12 cellular contexts compared by ENCODE assay signal in genomic region chr11:15988693-15989231, GRCh38.
DNase-seq lines count a peak whose midpoint lies in the region; ATAC-seq, FAIRE-seq and TF ChIP-seq lines count a peak whose summit lies in the region.
"Had no signal": no experiment of that assay in that cellular context is flagged by ENCODE, and none has a peak within 500 bp of the region (broad histone marks: within the 10 kb centered on the region; RNA-seq: fewer than 3 reads in every experiment).

No MANE protein-coding gene starts in this region.

- H3K27me3 ChIP-seq in H1 (replicated peaks in 1 of 4; ENCODE audit: control insufficient read depth in 3 of 4, extremely low read depth in 1 of 4, insufficient read depth in 3 of 4, low read length in 3 of 4) (peaks cover 28 to 64% (median 48%) of the 10 kb centered on the region in 4 experiments), liver (ENCODE audit: control insufficient read depth in 4 of 4, insufficient read depth in 4 of 4, low read length in 3 of 4) (no peaks in the 10 kb centered on the region)
- H3K27me3 ChIP-seq in CD8-positive, alpha-beta memory T cell (ENCODE audit: insufficient read depth, low read length, poor library complexity, severe bottlenecking), result no peaks in the 10 kb centered on the region

- H3K14ac ChIP-seq in H1 (ENCODE audit: insufficient read length), result no peak overlapping the region

- H3K23me2 ChIP-seq in H1 (ENCODE audit: low read depth, low read length), result peaks cover 2% of the 10 kb centered on the region; the same call in 1 of the 2 replicates

- no peaks in the 10 kb centered on the region for H3K79me2 ChIP-seq in H1 (ENCODE audit: control insufficient read depth in 1 of 2, insufficient read depth in 2 of 2, low read length in 2 of 2)

- POLR2A ChIA-PET in H1 (lab: Charles Lee; ENCODE audit: partially characterized antibody), result no interaction called here
- POLR2A ChIA-PET in CD8-positive, alpha-beta memory T cell (lab: Charles Lee), result no interaction called here
- POLR2A ChIA-PET in activated CD4-positive, alpha-beta T cell treated with anti-CD3 and anti-CD28 coated beads for 36 hours (lab: Charles Lee), result no interaction called here

- peak; percentile 6 for DNase-seq in CD1c-positive myeloid dendritic cell (ENCODE audit: extremely low spot score)
- peak; percentile 27 to 73 for DNase-seq in H1 (ENCODE audit: low read depth in 1 of 2, low spot score in 2 of 2)
- no peak for DNase-seq in NCI-H146 treated with DMSO at 0.1 percent for 48 hours (lab: John Stamatoyannopoulos, UW; ENCODE audit: unreplicated experiment)
- no peak for DNase-seq in CD8-positive, alpha-beta memory T cell
- DNase-seq in activated CD4-positive, alpha-beta T cell treated with anti-CD3 and anti-CD28 coated beads for 36 hours, result no peak
- no peak for DNase-seq in NCI-H2171 treated with DMSO at 0.1 percent for 48 hours (lab: John Stamatoyannopoulos, UW)
- DNase-seq: CD4-positive, alpha-beta T cell; KBM-7; small intestine; stimulated activated naive CD4-positive, alpha-beta T cell treated with Interleukin-2 at 50 U/mL for 16 hours had no signal

- ATAC-seq in activated CD4-positive, alpha-beta T cell treated with anti-CD3 and anti-CD28 coated beads for 36 hours, result no peak

- no peak overlapping the region for H3K4ac ChIP-seq in H1 (replicated peaks; ENCODE audit: insufficient read length, low read depth, low read length)

- H3K36me3 Mint-ChIP-seq in CD8-positive, alpha-beta memory T cell, result no peaks in the 10 kb centered on the region
- H3K36me3 Mint-ChIP-seq in activated CD4-positive, alpha-beta T cell treated with anti-CD3 and anti-CD28 coated beads for 36 hours (ENCODE audit: low read depth), result no peaks in the 10 kb centered on the region

- no peaks in the 10 kb centered on the region for H3K4me1 Mint-ChIP-seq in CD8-positive, alpha-beta memory T cell
- no peaks in the 10 kb centered on the region for H3K4me1 Mint-ChIP-seq in activated CD4-positive, alpha-beta T cell treated with anti-CD3 and anti-CD28 coated beads for 36 hours

- H3K9ac ChIP-seq in H1 (replicated peaks in 1 of 4; ENCODE audit: extremely low read depth in 1 of 4, low read depth in 3 of 4, low read length in 3 of 4), result no peak overlapping the region
- H3K9ac ChIP-seq in liver (ENCODE audit: low read depth in 1 of 2, low read length in 2 of 2), result no peak overlapping the region

- no peak for TF ChIP-seq EP300 in H1 (IDR thresholded peaks at IDR 0.05; ENCODE audit: borderline replicate concordance in 1 of 2, low read depth in 2 of 2, low read length in 2 of 2)

- no peak overlapping the region for H2BK5ac ChIP-seq in H1 (ENCODE audit: low read depth, low read length)

- H3K23ac ChIP-seq in H1 (ENCODE audit: insufficient read length), result no peak overlapping the region

- H3K4me1 ChIP-seq in H1 (replicated peaks in 1 of 4; ENCODE audit: control insufficient read depth in 3 of 4, insufficient read depth in 4 of 4, low read length in 3 of 4) (no peaks in the 10 kb centered on the region), liver (ENCODE audit: control insufficient read depth in 4 of 4, insufficient read depth in 4 of 4, low read length in 3 of 4) (peaks cover 0 to 3% (median 0%) of the 10 kb centered on the region in 4 donors)
- no peaks in the 10 kb centered on the region for H3K4me1 ChIP-seq in CD8-positive, alpha-beta memory T cell (ENCODE audit: insufficient read depth, low read length)

- H2AFZ ChIP-seq in H1 (ENCODE audit: low read length), result no peak overlapping the region; the same call in 1 of the 2 replicates

- H3K4me3 ChIP-seq in H1 (ENCODE audit: extremely low read depth in 1 of 4, insufficient read depth in 2 of 4, low read depth in 3 of 4, low read length in 4 of 4) (peak overlapping the region in 3 of 4 experiments; percentile 2 to 45 (median 37); a peak in 6 of 8 replicates), liver (ENCODE audit: low read depth in 1 of 3, low read length in 3 of 3) (no peak overlapping the region)
- no peak overlapping the region for H3K4me3 ChIP-seq in CD8-positive, alpha-beta memory T cell (ENCODE audit: low read length)

- TF ChIP-seq POLR2A in H1 (IDR thresholded peaks at IDR 0.05; ENCODE audit: control extremely low read depth in 1 of 2, low read depth in 2 of 2, low read length in 2 of 2), result no peak

- H2BK15ac ChIP-seq in H1 (ENCODE audit: low read length), result no peak overlapping the region

- no peak overlapping the region for H3K27ac Mint-ChIP-seq in CD8-positive, alpha-beta memory T cell
- H3K27ac Mint-ChIP-seq in activated CD4-positive, alpha-beta T cell treated with anti-CD3 and anti-CD28 coated beads for 36 hours, result no peak overlapping the region
- H3K27ac Mint-ChIP-seq: CD4-positive, alpha-beta T cell had no signal

- no peak overlapping the region for H2BK120ac ChIP-seq in H1 (replicated peaks; ENCODE audit: low read depth, low read length)

- 26% methylated on average over 14 of the region's 14 CpGs; no CpG with 5 or more reads in 1 of the 2 experiments for WGBS in H1 (ENCODE audit: extremely low coverage in 1 of 2, insufficient coverage in 1 of 2, insufficient read length in 1 of 2, insufficient replicate concordance in 2 of 2, low coverage in 1 of 2, low lambda C conversion rate in 2 of 2, missing lambda C conversion rate in 1 of 2), 2 experiments
- 89% methylated on average over 14 of the region's 14 CpGs for WGBS in liver

- no peaks in the 10 kb centered on the region for H3K27me3 Mint-ChIP-seq in CD8-positive, alpha-beta memory T cell
- peaks cover 2% of the 10 kb centered on the region for H3K27me3 Mint-ChIP-seq in activated CD4-positive, alpha-beta T cell treated with anti-CD3 and anti-CD28 coated beads for 36 hours
- H3K27me3 Mint-ChIP-seq: CD4-positive, alpha-beta T cell had no signal

- peaks cover 4% of the 10 kb centered on the region in 2 experiments for H4K20me1 ChIP-seq in H1 (replicated peaks in 1 of 2; ENCODE audit: control insufficient read depth in 1 of 2, insufficient read depth in 2 of 2, low read length in 2 of 2)

- TF ChIP-seq RAD21 in H1 (IDR thresholded peaks at IDR 0.05 in 1 of 2, conservative IDR thresholded peaks at IDR 0.05 in 1 of 2; ENCODE audit: low read depth in 2 of 2, low read length in 2 of 2), result peak; percentile 66 to 69
- peak; percentile 34 to 72 for TF ChIP-seq RAD21 in liver (IDR thresholded peaks at IDR 0.05)

- H3K36me3 ChIP-seq in H1 (ENCODE audit: control insufficient read depth in 2 of 4, insufficient read depth in 4 of 4, low read length in 3 of 4), result no peaks in the 10 kb centered on the region
- H3K36me3 ChIP-seq in liver (ENCODE audit: control insufficient read depth in 4 of 4, insufficient read depth in 3 of 4, low read depth in 1 of 4, low read length in 3 of 4), result peaks cover 0 to 8% (median 0%) of the 10 kb centered on the region in 4 donors
- H3K36me3 ChIP-seq in CD8-positive, alpha-beta memory T cell (ENCODE audit: insufficient read depth, low read length), result no peaks in the 10 kb centered on the region

- no peak overlapping the region for H3K56ac ChIP-seq in H1 (replicated peaks; ENCODE audit: insufficient read length, low read depth, low read length)

- H3K27ac ChIP-seq in H1 (ENCODE audit: low read depth, low read length), result no peak overlapping the region
- no peak overlapping the region for H3K27ac ChIP-seq in liver (ENCODE audit: low read depth in 1 of 2, low read length in 2 of 2)
- no peak overlapping the region for H3K27ac ChIP-seq in CD8-positive, alpha-beta memory T cell (ENCODE audit: low read depth, low read length)

- CTCF ChIA-PET in H1 (lab: Charles Lee; ENCODE audit: partially characterized antibody), result interaction anchor here (0.6 to 4.5 kb wide), 47 partner anchors 9 to 662 kb away, joined by 3 to 58 read pairs (median 3); no protein-coding TSS in a partner anchor
- CTCF ChIA-PET in CD8-positive, alpha-beta memory T cell (lab: Charles Lee), result no interaction called here
- CTCF ChIA-PET in activated CD4-positive, alpha-beta T cell treated with anti-CD3 and anti-CD28 coated beads for 36 hours (lab: Charles Lee), result no interaction called here

- TF ChIP-seq CTCF in LNCAP (IDR thresholded peaks at IDR 0.05) (peak; percentile 36; the same call in 1 of the 2 replicates), H1 (IDR thresholded peaks at IDR 0.05; ENCODE audit: control extremely low read depth in 1 of 3, insufficient read depth in 1 of 3, low read depth in 1 of 3, low read length in 3 of 3) (peak; percentile 65 to 80 (median 65)), liver (IDR thresholded peaks at IDR 0.05; ENCODE audit: low read depth, low read length, missing input control) (peak; percentile 21)

- H3K9me3 ChIP-seq in H1 (ENCODE audit: insufficient read depth in 2 of 2, low read depth in 1 of 2, low read length in 1 of 2) (no peaks in the 10 kb centered on the region), liver (ENCODE audit: control insufficient read depth in 4 of 4, low read length in 3 of 4) (no peaks in the 10 kb centered on the region)
- H3K9me3 ChIP-seq in CD8-positive, alpha-beta memory T cell (ENCODE audit: low read length), result no peaks in the 10 kb centered on the region

- no peak overlapping the region for H3K4me3 Mint-ChIP-seq in CD8-positive, alpha-beta memory T cell
- H3K4me3 Mint-ChIP-seq in activated CD4-positive, alpha-beta T cell treated with anti-CD3 and anti-CD28 coated beads for 36 hours, result no peak overlapping the region
- H3K4me3 Mint-ChIP-seq: CD4-positive, alpha-beta T cell had no signal

- no peak overlapping the region for H4K91ac ChIP-seq in H1 (replicated peaks; ENCODE audit: insufficient read length, low read length)

- no peak overlapping the region for H4K5ac ChIP-seq in H1 (ENCODE audit: insufficient read length, low read depth, low read length)

- no peak overlapping the region for H3K18ac ChIP-seq in H1 (ENCODE audit: extremely low read depth, low read length)

- peak overlapping the region; percentile 67 to 68 for H3K4me2 ChIP-seq in H1 (ENCODE audit: insufficient read depth in 1 of 2, low read depth in 2 of 2, low read length in 2 of 2)

- peak; percentile 52 for FAIRE-seq in H1 (lab: Jason Lieb, UNC)
- FAIRE-seq: small intestine had no signal

- no peak overlapping the region for H2BK12ac ChIP-seq in H1 (ENCODE audit: low read depth, low read length)

- H3K9me3 Mint-ChIP-seq in CD8-positive, alpha-beta memory T cell, result peaks cover 0 to 7% (median 2%) of the 10 kb centered on the region in 5 donors
- H3K9me3 Mint-ChIP-seq in activated CD4-positive, alpha-beta T cell treated with anti-CD3 and anti-CD28 coated beads for 36 hours (ENCODE audit: low read depth), result no peaks in the 10 kb centered on the region
- H3K9me3 Mint-ChIP-seq: CD4-positive, alpha-beta T cell had no signal

- intact Hi-C loops in activated CD4-positive, alpha-beta T cell treated with anti-CD3 and anti-CD28 coated beads for 36 hours (cut with DNase I, micrococcal nuclease), result no loop called here

- no peak overlapping the region for H2BK20ac ChIP-seq in H1 (ENCODE audit: low read length)

- no peaks in the 10 kb centered on the region for H3K79me1 ChIP-seq in H1 (ENCODE audit: low read depth, low read length)

- no peak overlapping the region for H2AK5ac ChIP-seq in H1 (ENCODE audit: low read depth, low read length)

- H4K8ac ChIP-seq in H1 (ENCODE audit: extremely low read depth, insufficient read depth, low read length), result no peak overlapping the region

TF ChIP-seq in H1, 55 proteins besides CTCF, POLR2A, EP300 and RAD21 (continues in another document):
- TF ChIP-seq SIRT6 (IDR thresholded peaks at IDR 0.05; ENCODE audit: low read length), result no peak

TF ChIP-seq in liver, 16 proteins besides CTCF, POLR2A, EP300 and RAD21 (continues in another document):
- TF ChIP-seq HNF4A (conservative IDR thresholded peaks at IDR 0.05), result no peak
- TF ChIP-seq EGR1 (IDR thresholded peaks at IDR 0.05; ENCODE audit: low read depth in 2 of 2), result no peak
- TF ChIP-seq TAF1 (conservative IDR thresholded peaks at IDR 0.05), result no peak

Comparison
In these comparisons a context has a peak if more than half of its experiments do, and no peak if none do; other contexts are left out.
1. DNase-seq: peak in CD1c-positive myeloid dendritic cell (single experiment) and H1 (2 of 2); none in NCI-H146 treated with DMSO at 0.1 percent for 48 hours (single experiment), CD8-positive, alpha-beta memory T cell (0 of 5), activated CD4-positive, alpha-beta T cell treated with anti-CD3 and anti-CD28 coated beads for 36 hours (single experiment) and NCI-H2171 treated with DMSO at 0.1 percent for 48 hours (single experiment).
2. H3K4me3 ChIP-seq: peak in H1 (3 of 4); none in liver (0 of 3) and CD8-positive, alpha-beta memory T cell (single experiment).
3. Peak in every context shown above with its lines, with median percentiles within 50 percentile points of each other: CTCF ChIP-seq.